Comparison of ENCODE assay signal across 20 cellular contexts in genomic region chr3:39473452-39474125, GRCh38. TPM values are rescaled to one million over a fixed set of nuclear protein-coding genes. Genes with fewer than 3 reads are reported as not detected.
"Had no signal": no experiment of that assay in that cellular context is flagged by ENCODE, and none has a peak within 500 bp of the region (broad histone marks: within the 10 kb centered on the region; RNA-seq: fewer than 3 reads in every experiment).

No MANE protein-coding gene starts in this region.

- H3K27ac ChIP-seq: adrenal gland, esophagus squamous epithelium, lower lobe of right lung, ovary, testis had no signal

- H3K36me3 ChIP-seq: adrenal gland, esophagus squamous epithelium, lower lobe of right lung, ovary had no signal

- H3K4me3 ChIP-seq: adrenal gland, esophagus squamous epithelium, lower lobe of right lung, ovary, testis had no signal

- H3K9me3 Mint-ChIP-seq: activated naive CD4-positive, alpha-beta T cell treated with anti-CD3 and anti-CD28 coated beads, Interleukin-2, amount 10 ng/mL, durations not matched to agents 7 days and 5 days; activated T-helper 2 cell treated with anti-CD3 and anti-CD28 coated beads, Interferon-gamma antibody, Interleukin-2, Interleukin-4, amounts not matched to agents 10 μg/mL and 5 μg/mL and 100 μg/mL, durations not matched to agents 14 hours and 24 hours and 36 hours had no signal

- FAIRE-seq: colon had no signal

- H3K4me1 ChIP-seq: adrenal gland, lower lobe of right lung, testis had no signal

- ATAC-seq: activated CD8-positive, alpha-beta memory T cell treated with anti-CD3 and anti-CD28 coated beads, Interleukin-2, amount 10 ng/mL, durations not matched to agents 7 days and 5 days; left cardiac atrium; lower lobe of right lung; sciatic nerve had no signal

- H3K36me3 Mint-ChIP-seq: activated CD4-positive, alpha-beta memory T cell treated with anti-CD3 and anti-CD28 coated beads for 36 hours; activated CD8-positive, alpha-beta memory T cell treated with anti-CD3 and anti-CD28 coated beads, Interleukin-2, amount 10 ng/mL, durations not matched to agents 7 days and 5 days; activated naive CD4-positive, alpha-beta T cell treated with anti-CD3 and anti-CD28 coated beads, Interleukin-2, amount 10 ng/mL, durations not matched to agents 7 days and 5 days; mesothelial cell of epicardium had no signal

- H3K4me1 Mint-ChIP-seq: activated CD8-positive, alpha-beta memory T cell treated with anti-CD3 and anti-CD28 coated beads, Interleukin-2, amount 10 ng/mL, durations not matched to agents 7 days and 5 days; activated naive CD4-positive, alpha-beta T cell treated with anti-CD3 and anti-CD28 coated beads, Interleukin-2, amount 10 ng/mL, durations not matched to agents 7 days and 5 days; neural crest cell had no signal

- H3K9me3 ChIP-seq: adrenal gland, esophagus squamous epithelium, testis had no signal

- H3K27me3 ChIP-seq: adrenal gland, ovary, testis had no signal

- H3K27ac Mint-ChIP-seq: activated CD4-positive, alpha-beta memory T cell treated with anti-CD3 and anti-CD28 coated beads for 36 hours; activated CD8-positive, alpha-beta memory T cell treated with anti-CD3 and anti-CD28 coated beads, Interleukin-2, amount 10 ng/mL, durations not matched to agents 7 days and 5 days; activated naive CD4-positive, alpha-beta T cell treated with anti-CD3 and anti-CD28 coated beads, Interleukin-2, amount 10 ng/mL, durations not matched to agents 7 days and 5 days; activated T-helper 2 cell treated with anti-CD3 and anti-CD28 coated beads, Interferon-gamma antibody, Interleukin-2, Interleukin-4, amounts not matched to agents 10 μg/mL and 5 μg/mL and 100 μg/mL, durations not matched to agents 14 hours and 24 hours and 36 hours; mesothelial cell of epicardium; stimulated activated naive CD8-positive, alpha-beta T cell treated with anti-CD3 and anti-CD28 coated beads, Interleukin-15, Interleukin-2, amounts not matched to agents 100 ng/mL and 50 ng/mL, for 24 hours had no signal

- DNase-seq: activated CD4-positive, alpha-beta memory T cell treated with anti-CD3 and anti-CD28 coated beads for 36 hours; activated CD4-positive, alpha-beta T cell treated with anti-CD3 and anti-CD28 coated beads for 1 hour; activated CD8-positive, alpha-beta memory T cell treated with anti-CD3 and anti-CD28 coated beads, Interleukin-2, amount 10 ng/mL, durations not matched to agents 7 days and 5 days; activated naive CD4-positive, alpha-beta T cell treated with anti-CD3 and anti-CD28 coated beads, Interleukin-2, amount 10 ng/mL, durations not matched to agents 7 days and 5 days; activated T-cell treated with anti-CD3 and anti-CD28 coated beads, Interleukin-2, amount 50 U/mL, for 1 hour; adrenal gland; esophagus squamous epithelium; hypothalamus; left cardiac atrium; lower lobe of right lung; ovary; testis had no signal

- H3K4me3 Mint-ChIP-seq: activated CD4-positive, alpha-beta memory T cell treated with anti-CD3 and anti-CD28 coated beads for 36 hours; activated CD8-positive, alpha-beta memory T cell treated with anti-CD3 and anti-CD28 coated beads, Interleukin-2, amount 10 ng/mL, durations not matched to agents 7 days and 5 days; activated naive CD4-positive, alpha-beta T cell treated with anti-CD3 and anti-CD28 coated beads, Interleukin-2, amount 10 ng/mL, durations not matched to agents 7 days and 5 days; mesothelial cell of epicardium; neural crest cell; stimulated activated naive CD8-positive, alpha-beta T cell treated with anti-CD3 and anti-CD28 coated beads, Interleukin-15, Interleukin-2, amounts not matched to agents 100 ng/mL and 50 ng/mL, for 24 hours had no signal

RNA-seq across cellular contexts. Expression of gene MOBP, which starts 6.1 kb away (rescaled TPM):
- total RNA-seq: activated CD4-positive, alpha-beta memory T cell treated with anti-CD3 and anti-CD28 coated beads for 36 hours; activated CD8-positive, alpha-beta memory T cell treated with anti-CD3 and anti-CD28 coated beads, Interleukin-2, amount 10 ng/mL, durations not matched to agents 7 days and 5 days; activated T-helper 2 cell treated with anti-CD3 and anti-CD28 coated beads, Interferon-gamma antibody, Interleukin-2, Interleukin-4, amounts not matched to agents 10 μg/mL and 5 μg/mL and 100 μg/mL, durations not matched to agents 14 hours and 24 hours and 36 hours; esophagus squamous epithelium; fibroblast of villous mesenchyme; mesothelial cell of epicardium; neural crest cell; T-helper 1 cell treated with Interleukin-12 subunit alpha and Interleukin-12 subunit beta and Interleukin-4 antibody, amounts not matched to agents 30 ng/mL and 1 ng/mL, for 36 hours had no signal
